Comparison of ENCODE assay signal across 1 cellular context in the genomic region with DNA sequence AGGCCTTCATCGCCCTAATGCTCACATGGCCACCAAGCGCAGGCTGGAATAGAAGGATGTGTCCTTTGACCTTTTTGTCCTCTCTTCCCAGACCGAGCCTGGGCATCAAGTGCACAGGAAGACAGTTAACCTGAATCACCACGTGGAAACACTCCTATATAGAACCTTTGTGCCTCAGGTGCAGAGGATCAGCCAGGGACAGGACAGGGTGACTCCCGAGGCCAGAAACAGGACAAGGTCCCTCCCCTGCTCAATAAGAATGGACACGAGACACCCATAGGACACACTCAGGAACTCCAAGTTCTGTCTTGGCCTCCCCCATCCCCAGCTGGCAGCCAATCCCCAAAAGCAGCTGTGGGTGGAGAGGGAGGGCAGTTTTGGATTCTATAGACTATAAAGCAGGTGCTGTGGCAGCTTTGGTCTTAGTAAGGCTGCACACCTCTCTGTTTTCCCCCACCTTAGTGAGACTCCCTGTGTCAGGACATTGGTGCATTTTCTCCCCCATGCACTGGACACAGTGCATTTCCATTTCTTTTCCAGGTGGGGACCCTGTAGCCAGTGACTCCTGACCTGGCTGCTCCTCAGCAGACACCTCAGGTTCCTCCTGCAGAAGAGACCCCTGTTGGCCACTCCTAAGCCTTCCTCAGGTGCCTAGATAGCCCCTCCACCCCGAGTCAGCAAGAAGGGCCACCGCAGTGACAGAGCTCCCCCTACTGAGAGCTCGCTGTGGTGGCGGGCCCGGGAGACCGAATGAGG.
TF ChIP-seq lines count a peak whose summit lies in the region.

No MANE protein-coding gene starts in this region.

TF ChIP-seq in HepG2, 621 proteins besides CTCF, POLR2A, EP300 and RAD21 (continued from another document and continues in another):
- TF ChIP-seq PAXIP1 (CRISPR knock-in tag; conservative IDR thresholded peaks at IDR 0.05) (peak; percentile 52), GFI1 (CRISPR knock-in tag; IDR thresholded peaks at IDR 0.05; ENCODE audit: borderline replicate concordance) (peak; percentile 78), NR2C2 (CRISPR knock-in tag; IDR thresholded peaks at IDR 0.05; ENCODE audit: borderline replicate concordance) (peak; percentile 69; the same call in 1 of the 2 replicates), ZNF768 (CRISPR knock-in tag; IDR thresholded peaks at IDR 0.05) (peak; percentile 80), DZIP1 (CRISPR knock-in tag; IDR thresholded peaks at IDR 0.05) (no peak), ZNF782 (CRISPR knock-in tag; IDR thresholded peaks at IDR 0.05; ENCODE audit: borderline replicate concordance) (no peak), ZNF234 (CRISPR knock-in tag; conservative IDR thresholded peaks at IDR 0.05) (no peak), RERE (CRISPR knock-in tag; IDR thresholded peaks at IDR 0.05; ENCODE audit: low read depth) (no peak), DR1 (CRISPR knock-in tag; IDR thresholded peaks at IDR 0.05) (no peak), CREM (IDR thresholded peaks at IDR 0.05) (no peak), CREM (CRISPR knock-in tag; IDR thresholded peaks at IDR 0.05) (no peak), ZNF746 (CRISPR knock-in tag; IDR thresholded peaks at IDR 0.05) (no peak), JUNB (CRISPR knock-in tag; IDR thresholded peaks at IDR 0.05; ENCODE audit: borderline replicate concordance) (no peak), GATA4 (IDR thresholded peaks at IDR 0.05; ENCODE audit: borderline replicate concordance, low read depth) (no peak), MYPOP (CRISPR knock-in tag; IDR thresholded peaks at IDR 0.05) (no peak), ZNF616 (CRISPR knock-in tag; IDR thresholded peaks at IDR 0.05; ENCODE audit: low read depth) (no peak), TBP (CRISPR knock-in tag; IDR thresholded peaks at IDR 0.05) (no peak), TRIM24 (CRISPR knock-in tag; IDR thresholded peaks at IDR 0.05) (no peak), PHF20 (CRISPR knock-in tag; IDR thresholded peaks at IDR 0.05) (no peak), ZFX (CRISPR knock-in tag; IDR thresholded peaks at IDR 0.05; ENCODE audit: low read depth) (peak; percentile 56; the same call in 1 of the 2 replicates), ZNF572 (CRISPR knock-in tag; IDR thresholded peaks at IDR 0.05) (0 out of 2 replicates have a peak, but pooled peaks have one; percentile 62), STAT6 (CRISPR knock-in tag; IDR thresholded peaks at IDR 0.05; ENCODE audit: borderline replicate concordance) (no peak), ZFY (CRISPR knock-in tag; IDR thresholded peaks at IDR 0.05) (peak; percentile 21; the same call in 1 of the 2 replicates), IRF2 (CRISPR knock-in tag; IDR thresholded peaks at IDR 0.05) (peak; percentile 79)
- TF ChIP-seq, protein P1, sequence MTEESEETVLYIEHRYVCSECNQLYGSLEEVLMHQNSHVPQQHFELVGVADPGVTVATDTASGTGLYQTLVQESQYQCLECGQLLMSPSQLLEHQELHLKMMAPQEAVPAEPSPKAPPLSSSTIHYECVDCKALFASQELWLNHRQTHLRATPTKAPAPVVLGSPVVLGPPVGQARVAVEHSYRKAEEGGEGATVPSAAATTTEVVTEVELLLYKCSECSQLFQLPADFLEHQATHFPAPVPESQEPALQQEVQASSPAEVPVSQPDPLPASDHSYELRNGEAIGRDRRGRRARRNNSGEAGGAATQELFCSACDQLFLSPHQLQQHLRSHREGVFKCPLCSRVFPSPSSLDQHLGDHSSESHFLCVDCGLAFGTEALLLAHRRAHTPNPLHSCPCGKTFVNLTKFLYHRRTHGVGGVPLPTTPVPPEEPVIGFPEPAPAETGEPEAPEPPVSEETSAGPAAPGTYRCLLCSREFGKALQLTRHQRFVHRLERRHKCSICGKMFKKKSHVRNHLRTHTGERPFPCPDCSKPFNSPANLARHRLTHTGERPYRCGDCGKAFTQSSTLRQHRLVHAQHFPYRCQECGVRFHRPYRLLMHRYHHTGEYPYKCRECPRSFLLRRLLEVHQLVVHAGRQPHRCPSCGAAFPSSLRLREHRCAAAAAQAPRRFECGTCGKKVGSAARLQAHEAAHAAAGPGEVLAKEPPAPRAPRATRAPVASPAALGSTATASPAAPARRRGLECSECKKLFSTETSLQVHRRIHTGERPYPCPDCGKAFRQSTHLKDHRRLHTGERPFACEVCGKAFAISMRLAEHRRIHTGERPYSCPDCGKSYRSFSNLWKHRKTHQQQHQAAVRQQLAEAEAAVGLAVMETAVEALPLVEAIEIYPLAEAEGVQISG (CRISPR knock-in tag; IDR thresholded peaks at IDR 0.05), result peak; percentile 75
